Comparison of ENCODE assay signal across 28 cellular contexts in the genomic region with DNA sequence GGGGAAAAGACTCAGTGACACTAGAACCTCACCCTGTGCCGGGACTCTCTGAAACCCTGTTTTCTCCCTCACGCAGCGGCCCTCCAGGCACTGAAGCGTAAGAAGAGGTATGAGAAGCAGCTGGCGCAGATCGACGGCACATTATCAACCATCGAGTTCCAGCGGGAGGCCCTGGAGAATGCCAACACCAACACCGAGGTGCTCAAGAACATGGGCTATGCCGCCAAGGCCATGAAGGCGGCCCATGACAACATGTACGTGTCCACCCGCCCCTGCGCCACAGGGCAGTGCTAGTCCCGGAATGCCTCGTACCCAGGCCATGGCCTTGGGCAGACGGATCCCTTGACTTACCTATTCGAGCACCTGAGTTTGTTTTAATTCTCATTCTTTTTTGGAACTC.
"Had no signal": no experiment of that assay in that cellular context is flagged by ENCODE, and none has a peak within 500 bp of the region (broad histone marks: within the 10 kb centered on the region; RNA-seq: fewer than 3 reads in every experiment).

No MANE protein-coding gene starts in this region.

- H3K4me1 ChIP-seq: SJCRH30 had no signal

- H3K4me3 Mint-ChIP-seq: activated B cell treated with CpG ODN at 0.5 μM for 24 hours; activated CD8-positive, alpha-beta memory T cell treated with anti-CD3 and anti-CD28 coated beads, Interleukin-2, amount 10 ng/mL, durations not matched to agents 7 days and 5 days; activated T-cell treated with anti-CD3 and anti-CD28 coated beads, Interleukin-2, amount 50 U/mL, for 4 hours; brain; central memory CD8-positive, alpha-beta T cell had no signal

- H3K27me3 ChIP-seq: SJCRH30 had no signal

- H3K9me3 ChIP-seq: SJCRH30, SK-N-SH had no signal

- H3K27me3 Mint-ChIP-seq: activated B cell treated with CpG ODN at 0.5 μM for 24 hours; activated CD4-positive, alpha-beta T cell treated with anti-CD3 and anti-CD28 coated beads, Interleukin-2, amount 10 ng/mL, durations not matched to agents 24 days and 14 days; activated CD8-positive, alpha-beta memory T cell treated with anti-CD3 and anti-CD28 coated beads, Interleukin-2, amount 10 ng/mL, durations not matched to agents 7 days and 5 days; brain; central memory CD8-positive, alpha-beta T cell had no signal

- ATAC-seq: activated CD8-positive, alpha-beta memory T cell treated with anti-CD3 and anti-CD28 coated beads, Interleukin-2, amount 10 ng/mL, durations not matched to agents 7 days and 5 days; activated naive CD4-positive, alpha-beta T cell treated with anti-CD3 and anti-CD28 coated beads, Interleukin-2, amount 50 U/mL, for 72 hours; activated T-cell treated with anti-CD3 and anti-CD28 coated beads, Interleukin-2, amount 50 U/mL, for 4 hours; Panc1 had no signal

- H3K27ac ChIP-seq: SJCRH30 had no signal

- H3K9me3 Mint-ChIP-seq: activated B cell treated with CpG ODN at 0.5 μM for 24 hours; activated CD4-positive, alpha-beta T cell treated with anti-CD3 and anti-CD28 coated beads, Interleukin-2, amount 10 ng/mL, durations not matched to agents 24 days and 14 days; activated naive CD4-positive, alpha-beta T cell treated with anti-CD3 and anti-CD28 coated beads, Interleukin-2, amount 50 U/mL, for 72 hours; activated T-cell treated with anti-CD3 and anti-CD28 coated beads, Interleukin-2, amount 50 U/mL, for 4 hours; brain; central memory CD8-positive, alpha-beta T cell had no signal

- DNase-seq: activated B cell treated with CpG ODN at 0.5 μM for 24 hours; activated CD4-positive, alpha-beta T cell treated with anti-CD3 and anti-CD28 coated beads for 1 hour; activated CD4-positive, alpha-beta T cell treated with anti-CD3 and anti-CD28 coated beads, Interleukin-2, amount 10 ng/mL, durations not matched to agents 24 days and 14 days; activated CD4-positive, alpha-beta T cell treated with anti-CD3 and anti-CD28 coated beads, Interleukin-2, amount 50 U/mL, for 48 hours; activated CD8-positive, alpha-beta memory T cell treated with anti-CD3 and anti-CD28 coated beads, Interleukin-2, amount 10 ng/mL, durations not matched to agents 7 days and 5 days; activated effector memory CD4-positive, alpha-beta T cell treated with anti-CD3 and anti-CD28 coated beads, Interleukin-2, amount 50 U/mL, for 16 hours; activated naive CD4-positive, alpha-beta T cell treated with Interleukin-2 at 50 U/mL for 16 hours; activated T-cell treated with anti-CD3 and anti-CD28 coated beads, Interleukin-2, amount 50 U/mL, for 4 hours; amygdala; KG1; NCI-H1092; NCI-H1417 treated with DMSO at 0.1 percent for 48 hours; NCI-H1694; NCI-H2029; NCI-H345; NCI-H510A; NCI-H69; NK-92 treated with Interleukin-12 subunit alpha and Interleukin-12 subunit beta, amount 100 ng/mL, for 24 hours; OCI-M1; Right ventricle myocardium superior; RPMI8226; SJCRH30; SK-N-SH; T-helper 9 cell had no signal

- H3K27ac Mint-ChIP-seq: activated B cell treated with CpG ODN at 0.5 μM for 24 hours; activated CD8-positive, alpha-beta memory T cell treated with anti-CD3 and anti-CD28 coated beads, Interleukin-2, amount 10 ng/mL, durations not matched to agents 7 days and 5 days; brain had no signal

- H3K4me3 ChIP-seq: SJCRH30 had no signal
